Comparison of ENCODE assay signal across 33 cellular contexts in genomic region chr6:7377961-7378360, GRCh38. TPM values are rescaled to one million over a fixed set of nuclear protein-coding genes. Genes with fewer than 3 reads are reported as not detected.
"Had no signal": no experiment of that assay in that cellular context is flagged by ENCODE, and none has a peak within 500 bp of the region (broad histone marks: within the 10 kb centered on the region; RNA-seq: fewer than 3 reads in every experiment).

No MANE protein-coding gene starts in this region.

- DNase-seq: activated effector memory CD4-positive, alpha-beta T cell treated with anti-CD3 and anti-CD28 coated beads, Interleukin-2, amount 50 U/mL, for 16 hours; activated effector memory CD4-positive, alpha-beta T cell treated with Interleukin-2 at 50 U/mL for 16 hours; activated gamma-delta T cell; activated gamma-delta T cell treated with Interleukin-2 at 50 U/mL for 16 hours; activated naive CD4-positive, alpha-beta T cell; activated naive CD4-positive, alpha-beta T cell treated with anti-CD3 and anti-CD28 coated beads for 36 hours; activated naive CD4-positive, alpha-beta T cell treated with anti-CD3 and anti-CD28 coated beads, Interleukin-2, amount 10 ng/mL, durations not matched to agents 7 days and 5 days; activated naive CD4-positive, alpha-beta T cell treated with anti-CD3 and anti-CD28 coated beads, Interleukin-2, amount 50 U/mL, for 16 hours; activated naive CD4-positive, alpha-beta T cell treated with Interleukin-2 at 50 U/mL for 16 hours; activated naive CD8-positive, alpha-beta T cell treated with anti-CD3 and anti-CD28 coated beads for 36 hours; activated naive CD8-positive, alpha-beta T cell treated with anti-CD3 and anti-CD28 coated beads, Interleukin-2, amount 10 ng/mL, durations not matched to agents 7 days and 5 days; activated naive CD8-positive, alpha-beta T cell treated with anti-CD3 and anti-CD28 coated beads, Interleukin-2, amount 50 U/mL, for 24 hours; activated T-cell treated with anti-CD3 and anti-CD28 coated beads for 4 hours; activated T-cell treated with anti-CD3 and anti-CD28 coated beads, Interleukin-2, amount 50 U/mL, for 1 hour; activated T-cell treated with anti-CD3 and anti-CD28 coated beads, Interleukin-2, amount 50 U/mL, for 24 hours; activated T-cell treated with anti-CD3 and anti-CD28 coated beads, Interleukin-2, amount 50 U/mL, for 4 hours; activated T-cell treated with anti-CD3 and anti-CD28 coated beads, Interleukin-2, amount 50 U/mL, for 48 hours; activated T-cell treated with anti-CD3 and anti-CD28 coated beads, Interleukin-2, amount 50 U/mL, for 72 hours; adrenal gland; amniotic stem cell; amygdala; anterior cingulate cortex; aorta; body of pancreas; brain microvascular endothelial cell; caudate nucleus; central memory CD4-positive, alpha-beta T cell; cerebellar nuclear complex had no signal

RNA-seq across cellular contexts. Expression of gene CAGE1, which starts 11.6 kb away (rescaled TPM):
- total RNA-seq: aorta, ascending aorta, breast epithelium, bronchial epithelial cell, cardiac septum had no signal
- polyA plus RNA-seq: adipose tissue, adrenal gland, aorta had no signal
